Comparison of ENCODE assay signal across 11 cellular contexts in genomic region chr4:54061873-54062272, GRCh38. TPM values are rescaled to one million over a fixed set of nuclear protein-coding genes. Genes with fewer than 3 reads are reported as not detected.
DNase-seq lines count a peak whose midpoint lies in the region; ATAC-seq, FAIRE-seq and TF ChIP-seq lines count a peak whose summit lies in the region.
"Had no signal": no experiment of that assay in that cellular context is flagged by ENCODE, and none has a peak within 500 bp of the region (broad histone marks: within the 10 kb centered on the region; RNA-seq: fewer than 3 reads in every experiment).

No MANE protein-coding gene starts in this region.

- POLR2A ChIA-PET in A549 (lab: Yijun Ruan, JAX): no interaction called here
- POLR2A ChIA-PET in HEK293 (lab: Yijun Ruan, JAX): no interaction called here

- ATAC-seq in A549: no peak
- ATAC-seq in naive B cell (ENCODE audit: low read depth in 2 of 2): no peak
- ATAC-seq in HG03045 (IDR thresholded peaks at IDR 0.05; ENCODE audit: unreplicated experiment): no peak

- no peaks in the 10 kb centered on the region for H3K27me3 Mint-ChIP-seq in naive B cell

- H3K4me2 ChIP-seq in A549: peak overlapping the region; percentile 96

- H3K27ac Mint-ChIP-seq in naive B cell: peak overlapping the region in 1 of 6 donors; percentile 31

- peaks cover 52 to 69% (median 56%) of the 10 kb centered on the region in 3 donors for H3K4me1 Mint-ChIP-seq in naive B cell

- no peak overlapping the region for H3K27ac ChIP-seq in A549
- H3K27ac ChIP-seq in HEK293 (ENCODE audit: extremely low read depth, low read depth, low read length): no peak overlapping the region
- H3K27ac ChIP-seq in breast epithelium: peak overlapping the region in 1 of 2 donors; percentile 98
- H3K27ac ChIP-seq in adrenal gland: no peak overlapping the region
- H3K27ac ChIP-seq in thyroid gland: no peak overlapping the region

- CTCF ChIA-PET in A549 (lab: Yijun Ruan, JAX) (no interaction called here), HEK293 (lab: Yijun Ruan, JAX) (interaction anchor here (0.9 kb wide), 1 partner anchor 156 kb away, joined by 3 read pairs; no protein-coding TSS in a partner anchor)

- H3K9me3 Mint-ChIP-seq in naive B cell: no peaks in the 10 kb centered on the region

- intact Hi-C loops in breast epithelium (cut with DNase I; ENCODE audit: low total_unique reads): no loop called here
- intact Hi-C loops in adrenal gland (cut with DNase I): no loop called here
- intact Hi-C loops in thyroid gland (cut with DNase I): no loop called here

- TF ChIP-seq POLR2A in A549 (IDR thresholded peaks at IDR 0.05; ENCODE audit: low read length): no peak
- no peak for TF ChIP-seq POLR2A in breast epithelium (IDR thresholded peaks at IDR 0.05)
- no peak for TF ChIP-seq POLR2A in adrenal gland (IDR thresholded peaks at IDR 0.05)
- no peak for TF ChIP-seq POLR2A in thyroid gland (IDR thresholded peaks at IDR 0.05)

- H3K4me1 ChIP-seq in A549 (peaks cover 24% of the 10 kb centered on the region), HEK293 (ENCODE audit: control insufficient read depth, insufficient read depth, low read length) (peaks cover 6% of the 10 kb centered on the region), breast epithelium (peaks cover 7 to 16% of the 10 kb centered on the region in 2 donors), adrenal gland (replicated peaks in 1 of 2) (peaks cover 31 to 71% of the 10 kb centered on the region in 2 donors), thyroid gland (peaks cover 36% of the 10 kb centered on the region in 2 donors)

- peaks cover 0 to 7% of the 10 kb centered on the region in 2 donors for H3K36me3 Mint-ChIP-seq in naive B cell

- H3K9me3 ChIP-seq in A549: no peaks in the 10 kb centered on the region
- H3K9me3 ChIP-seq in HEK293 (ENCODE audit: control insufficient read depth, insufficient read depth, low read depth, low read length): no peaks in the 10 kb centered on the region
- H3K9me3 ChIP-seq in breast epithelium: no peaks in the 10 kb centered on the region
- no peaks in the 10 kb centered on the region for H3K9me3 ChIP-seq in adrenal gland (replicated peaks in 1 of 3)
- no peaks in the 10 kb centered on the region for H3K9me3 ChIP-seq in thyroid gland

- TF ChIP-seq CTCF in A549 (IDR thresholded peaks at IDR 0.05) (no peak), HEK293 (tag by site-specific recombination; IDR thresholded peaks at IDR 0.05) (no peak), breast epithelium (IDR thresholded peaks at IDR 0.05) (no peak), adrenal gland (IDR thresholded peaks at IDR 0.05) (no peak), thyroid gland (IDR thresholded peaks at IDR 0.05) (no peak)

- WGBS in A549 (ENCODE audit: missing lambda C conversion rate): 92% methylated on average over 1 of the region's 1 CpG
- 58 to 75% (median 70%) methylated on average over 1 of the region's 1 CpG for WGBS in adrenal gland, 4 donors
- 92 to 98% methylated on average over 1 of the region's 1 CpG for WGBS in thyroid gland, 2 donors

- TF ChIP-seq RAD21 in A549 (conservative IDR thresholded peaks at IDR 0.05 in 1 of 2, IDR thresholded peaks at IDR 0.05 in 1 of 2): no peak

- H3K27me3 ChIP-seq in breast epithelium (no peaks in the 10 kb centered on the region), adrenal gland (no peaks in the 10 kb centered on the region), thyroid gland (no peaks in the 10 kb centered on the region)

- H3K4me3 ChIP-seq in A549: no peak overlapping the region
- no peak overlapping the region for H3K4me3 ChIP-seq in HEK293 (ENCODE audit: low read depth, low read length)
- H3K4me3 ChIP-seq in breast epithelium: peak overlapping the region; percentile 85 to 99 (median 98)
- H3K4me3 ChIP-seq in adrenal gland: peak overlapping the region in 1 of 4 donors; percentile 85
- no peak overlapping the region for H3K4me3 ChIP-seq in thyroid gland (replicated peaks in 1 of 3)

- no peak for DNase-seq in A549 (ENCODE audit: low read depth in 1 of 2, low spot score in 1 of 2)
- no peak for DNase-seq in breast epithelium (ENCODE audit: low spot score in 2 of 2)
- no peak for DNase-seq in naive B cell
- no peak for DNase-seq in NCI-H526 treated with DMSO at 0.1 percent for 48 hours (lab: John Stamatoyannopoulos, UW)
- no peak for DNase-seq in adrenal gland
- no peak for DNase-seq in thyroid gland
- DNase-seq: EL, kidney glomerular epithelial cell, NCI-H1436 treated with DMSO at 0.1 percent for 48 hours had no signal

- FAIRE-seq in A549 (lab: Jason Lieb, UNC): no peak

- peak overlapping the region in 5 of 8 donors; percentile 19 to 92 (median 67) for H3K4me3 Mint-ChIP-seq in naive B cell

- no peak for TF ChIP-seq EP300 in A549 (IDR thresholded peaks at IDR 0.05)

- H3K36me3 ChIP-seq in HEK293 (ENCODE audit: control insufficient read depth in 2 of 2, insufficient read depth in 1 of 2, low read length in 2 of 2) (no peaks in the 10 kb centered on the region), breast epithelium (no peaks in the 10 kb centered on the region), adrenal gland (replicated peaks in 1 of 2) (no peaks in the 10 kb centered on the region), thyroid gland (no peaks in the 10 kb centered on the region)

TF ChIP-seq in A549, 52 proteins besides CTCF, POLR2A, EP300 and RAD21:
- no peak for TF ChIP-seq NFE2L2 (conservative IDR thresholded peaks at IDR 0.05; ENCODE audit: low read length)
- no peak for TF ChIP-seq TP53 (CRISPR knock-in tag; IDR thresholded peaks at IDR 0.05)
- no peak for TF ChIP-seq RFX5 (IDR thresholded peaks at IDR 0.05)
- TF ChIP-seq GATA3 (IDR thresholded peaks at IDR 0.05; ENCODE audit: borderline replicate concordance): no peak
- TF ChIP-seq SREBF2 (IDR thresholded peaks at IDR 0.05): no peak
- no peak for TF ChIP-seq RARB (CRISPR knock-in tag; IDR thresholded peaks at IDR 0.05)
- TF ChIP-seq RNF2 (IDR thresholded peaks at IDR 0.05; ENCODE audit: borderline replicate concordance, low read depth): no peak
- TF ChIP-seq POLR2AphosphoS2 (conservative IDR thresholded peaks at IDR 0.05; ENCODE audit: low read length): no peak
- no peak for TF ChIP-seq JUNB (IDR thresholded peaks at IDR 0.05)

TF ChIP-seq in HEK293, 187 proteins besides CTCF, POLR2A, EP300 and RAD21:
- TF ChIP-seq ZNF488 (tag by site-specific recombination; IDR thresholded peaks at IDR 0.05) (no peak), WT1 (tag by site-specific recombination; IDR thresholded peaks at IDR 0.05) (no peak), ZNF600 (tag by site-specific recombination; IDR thresholded peaks at IDR 0.05) (no peak), PRDM6 (tag by site-specific recombination; IDR thresholded peaks at IDR 0.05) (0 out of 2 replicates have a peak, but pooled peaks have one; percentile 20), ZNF664 (tag by site-specific recombination; IDR thresholded peaks at IDR 0.05) (peak; percentile 98)

RNA-seq across cellular contexts. Expression of gene CHIC2, which starts 2.5 kb away (rescaled TPM):
- polyA plus RNA-seq in A549 (2011; rRNA removed) (6.3 and 10.1 TPM in 2 replicates), A549 (2017; fragmentation: RNase III; extraction: RNeasy Plus Mini Kit Qiagen cat#74134 plus additional on column Dnase treatment) (5.9 to 6.3 TPM (median 6.2 TPM) in 3 replicates), naive B cell (ENCODE audit: low read depth in 6 of 6) (10 to 100 TPM; 56.6 to 81.9 (median 63.5) TPM), adrenal gland (10 to 100 TPM in 2 of 3 donors, 1 to 10 TPM in 1; 9.7 to 18.6 (median 14.6) TPM)
- 4.9 and 6.1 TPM in 2 replicates for polyA plus RNA-seq in A549 (2012; cell fraction: cytosol; rRNA removed)
- 2.8 and 3.6 TPM in 2 replicates for polyA plus RNA-seq in A549 (2012; cell fraction: nucleus; rRNA removed)
- 3.4 and 3.8 TPM in 2 replicates for polyA minus RNA-seq in A549 (2011; rRNA and poly(A)+ RNA removed)
- total RNA-seq in breast epithelium (10 to 100 TPM; 33.9 to 71.4 (median 47.5) TPM), adrenal gland (10 to 100 TPM; 19.7 to 68.0 (median 26.9) TPM), thyroid gland (10 to 100 TPM; 31.3 to 42.7 (median 33.0) TPM)

RNA-seq across cellular contexts. Expression of gene GSX2, which starts 38.1 kb away (rescaled TPM):
- polyA plus RNA-seq in A549 (2011; rRNA removed) (not detected in 2 replicates), A549 (2017; fragmentation: RNase III; extraction: RNeasy Plus Mini Kit Qiagen cat#74134 plus additional on column Dnase treatment) (not detected in 3 replicates), naive B cell (ENCODE audit: low read depth in 6 of 6) (not detected), adrenal gland (not detected)
- polyA plus RNA-seq in A549 (2012; cell fraction: cytosol; rRNA removed): not detected in 2 replicates
- not detected in 2 replicates for polyA plus RNA-seq in A549 (2012; cell fraction: nucleus; rRNA removed)
- polyA minus RNA-seq in A549 (2011; rRNA and poly(A)+ RNA removed): not detected in 2 replicates
- total RNA-seq in breast epithelium (not detected), adrenal gland (not detected), thyroid gland (not detected)

Comparison
In these comparisons a context has a peak if more than half of its experiments do, and no peak if none do; other contexts are left out.
1. H3K4me3 ChIP-seq: peak in breast epithelium (3 of 3); none in A549 (single experiment), HEK293 (single experiment) and thyroid gland (0 of 3).